ENCODE assay signal across 2 cellular contexts in the genomic region with DNA sequence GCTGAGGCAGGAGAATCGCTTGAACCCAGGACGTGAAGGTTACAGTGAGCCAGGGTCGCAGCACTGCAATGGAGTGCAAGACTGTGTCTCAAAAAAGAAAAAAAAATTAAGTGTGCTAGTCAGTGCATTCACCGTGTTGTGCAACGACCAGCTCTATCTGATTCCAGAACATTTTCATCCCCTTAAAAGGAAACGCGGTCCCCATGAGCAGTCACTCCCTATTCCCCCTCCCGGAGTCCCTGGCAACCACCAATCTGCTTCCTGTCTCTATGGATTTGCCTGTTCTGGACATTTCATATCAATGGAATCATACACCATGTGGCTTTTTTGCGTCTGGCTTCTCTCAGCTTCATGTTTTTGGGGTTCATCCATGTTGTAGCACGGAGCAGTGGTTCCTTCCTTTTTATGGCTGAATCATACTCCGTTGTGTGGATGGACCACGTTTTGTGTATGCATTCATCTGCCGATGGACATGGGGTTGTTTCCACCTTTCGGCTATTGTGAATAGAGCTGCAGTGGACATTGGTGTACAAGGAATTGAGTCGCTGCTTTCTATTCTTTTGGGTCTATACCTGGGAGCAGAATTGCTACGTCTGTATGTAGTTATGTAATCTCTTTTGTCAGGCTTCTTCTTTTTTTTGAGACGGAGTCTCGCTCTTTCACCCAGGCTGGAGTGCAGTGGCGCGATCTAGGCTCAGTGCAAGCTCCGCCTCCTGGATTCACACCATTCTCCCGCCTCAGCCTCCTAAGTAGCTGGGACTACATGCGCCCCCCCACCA.
TF ChIP-seq lines count a peak whose summit lies in the region.

No MANE protein-coding gene starts in this region.

TF ChIP-seq in liver, 16 proteins besides CTCF, POLR2A, EP300 and RAD21:
- TF ChIP-seq TAF1 (conservative IDR thresholded peaks at IDR 0.05) (no peak), NR2F2 (IDR thresholded peaks at IDR 0.05) (no peak), RXRA (IDR thresholded peaks at IDR 0.05) (peak in 1 of 2 donors; percentile 33), YY1 (IDR thresholded peaks at IDR 0.05) (peak; percentile 29), SP1 (IDR thresholded peaks at IDR 0.05) (peak; percentile 20)
TF ChIP-seq in liver: peak in this region for 3.

TF ChIP-seq in HepG2, 621 proteins besides CTCF, POLR2A, EP300 and RAD21:
- no peak for TF ChIP-seq NCOA5 (CRISPR knock-in tag; IDR thresholded peaks at IDR 0.05)
- TF ChIP-seq NFE2L1 (CRISPR knock-in tag; IDR thresholded peaks at IDR 0.05; ENCODE audit: borderline replicate concordance) = no peak
- TF ChIP-seq TOPORS (CRISPR knock-in tag; IDR thresholded peaks at IDR 0.05) = no peak
- TF ChIP-seq, protein P1, sequence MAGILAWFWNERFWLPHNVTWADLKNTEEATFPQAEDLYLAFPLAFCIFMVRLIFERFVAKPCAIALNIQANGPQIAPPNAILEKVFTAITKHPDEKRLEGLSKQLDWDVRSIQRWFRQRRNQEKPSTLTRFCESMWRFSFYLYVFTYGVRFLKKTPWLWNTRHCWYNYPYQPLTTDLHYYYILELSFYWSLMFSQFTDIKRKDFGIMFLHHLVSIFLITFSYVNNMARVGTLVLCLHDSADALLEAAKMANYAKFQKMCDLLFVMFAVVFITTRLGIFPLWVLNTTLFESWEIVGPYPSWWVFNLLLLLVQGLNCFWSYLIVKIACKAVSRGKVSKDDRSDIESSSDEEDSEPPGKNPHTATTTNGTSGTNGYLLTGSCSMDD (CRISPR knock-in tag; IDR thresholded peaks at IDR 0.05) = no peak
- TF ChIP-seq, protein P2, sequence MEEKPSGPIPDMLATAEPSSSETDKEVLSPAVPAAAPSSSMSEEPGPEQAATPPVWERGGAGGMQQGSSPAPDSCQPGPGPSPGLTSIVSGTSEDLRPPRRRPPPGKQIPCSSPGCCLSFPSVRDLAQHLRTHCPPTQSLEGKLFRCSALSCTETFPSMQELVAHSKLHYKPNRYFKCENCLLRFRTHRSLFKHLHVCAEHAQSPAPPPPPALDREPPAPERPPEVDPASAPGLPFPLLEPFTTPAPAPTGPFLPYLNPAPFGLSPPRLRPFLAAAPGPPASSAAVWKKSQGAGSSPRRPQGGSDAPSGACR (CRISPR knock-in tag; IDR thresholded peaks at IDR 0.05) = no peak
- no peak for TF ChIP-seq ZNF629 (CRISPR knock-in tag; conservative IDR thresholded peaks at IDR 0.05)
TF ChIP-seq in HepG2: peak in this region for 0.
